In the genomic region with DNA sequence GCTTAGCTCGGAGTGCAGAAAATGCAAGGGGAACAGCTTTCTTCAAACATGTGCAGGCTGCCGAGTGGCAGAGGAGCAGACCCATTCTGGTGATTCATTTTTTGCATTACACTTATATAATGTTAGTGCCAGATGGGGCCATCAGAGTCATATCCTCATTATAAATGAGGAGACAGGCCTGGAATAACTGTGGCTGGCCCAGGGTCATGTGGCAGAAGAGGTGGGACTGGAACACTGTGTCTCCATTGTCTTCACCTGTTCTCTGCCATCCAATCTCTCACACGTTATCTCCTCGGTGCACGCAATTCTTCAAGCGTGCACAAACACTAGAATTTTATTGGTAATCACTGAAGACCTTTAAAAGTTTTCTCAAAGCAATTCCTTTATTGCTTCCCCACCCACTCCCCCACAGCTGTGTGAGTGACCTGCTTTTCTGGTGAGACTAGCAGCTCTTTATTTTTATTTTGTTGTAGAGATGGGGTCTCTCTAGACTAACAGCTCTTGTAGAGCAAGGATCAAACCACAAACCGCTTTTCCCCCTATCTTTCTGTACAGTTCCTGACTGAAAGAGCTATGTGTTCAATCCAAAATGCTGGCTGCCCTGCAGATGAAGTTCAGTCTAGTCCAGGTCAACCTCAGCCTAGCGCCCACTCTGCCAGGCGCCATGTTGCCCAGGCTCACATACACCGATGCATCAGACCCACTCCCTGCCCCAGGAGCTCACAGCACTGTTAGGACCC, we compare ENCODE assay signal across 16 cellular contexts.
DNase-seq lines count a peak whose midpoint lies in the region; FAIRE-seq and TF ChIP-seq lines count a peak whose summit lies in the region.
"Had no signal": no experiment of that assay in that cellular context is flagged by ENCODE, and none has a peak within 500 bp of the region (broad histone marks: within the 10 kb centered on the region; RNA-seq: fewer than 3 reads in every experiment).

No MANE protein-coding gene starts in this region.

- no peaks in the 10 kb centered on the region; the same call in 1 of the 2 replicates for H3K9me3 ChIP-seq in AG04450 (ENCODE audit: control insufficient read depth, insufficient read depth, low read length)
- H3K9me3 ChIP-seq in adipocyte (ENCODE audit: control insufficient read depth, low read length): no peaks in the 10 kb centered on the region
- H3K9me3 ChIP-seq in mucosa of rectum (ENCODE audit: control insufficient read depth in 2 of 2, low read length in 2 of 2): no peaks in the 10 kb centered on the region
- no peaks in the 10 kb centered on the region for H3K9me3 ChIP-seq in kidney (ENCODE audit: control insufficient read depth in 1 of 2, low read length in 2 of 2)

- CTCF ChIA-PET in AG04450 (lab: Charles Lee): interaction anchor here (1.4 to 3.3 kb wide), 5 partner anchors 9 to 121 kb away, joined by 3 to 25 read pairs (median 11); no protein-coding TSS in a partner anchor

- H3K9ac ChIP-seq in adipocyte (ENCODE audit: low read length): peak overlapping the region; percentile 58
- peak overlapping the region; percentile 47 to 66 for H3K9ac ChIP-seq in mucosa of rectum (ENCODE audit: low read depth in 1 of 2, low read length in 2 of 2)
- no peak overlapping the region for H3K9ac ChIP-seq in kidney (ENCODE audit: low read length in 2 of 2)

- no peak for TF ChIP-seq POLR2A in lower leg skin (IDR thresholded peaks at IDR 0.05)

- H3K4me1 ChIP-seq in adipocyte (ENCODE audit: control insufficient read depth, insufficient read depth, low read length) (peaks cover 30% of the 10 kb centered on the region), mucosa of rectum (ENCODE audit: control insufficient read depth in 2 of 2, insufficient read depth in 2 of 2, low read length in 2 of 2) (peaks cover 21 to 53% of the 10 kb centered on the region in 2 donors), kidney (ENCODE audit: control insufficient read depth in 1 of 2, insufficient read depth in 1 of 2, low read depth in 1 of 2, low read length in 2 of 2) (no peaks in the 10 kb centered on the region)

- H3K27ac ChIP-seq in AG04450 (ENCODE audit: low read depth, low read length) (peak overlapping the region; percentile 11), mucosa of rectum (ENCODE audit: low read depth in 2 of 2, low read length in 2 of 2) (peak overlapping the region; percentile 79 to 89), kidney (ENCODE audit: low read depth in 2 of 2, low read length in 2 of 2) (no peak overlapping the region)

- H3K27me3 ChIP-seq in AG04450 (ENCODE audit: control insufficient read depth, insufficient read depth, low read length): no peaks in the 10 kb centered on the region
- H3K27me3 ChIP-seq in adipocyte (replicated peaks; ENCODE audit: control insufficient read depth, insufficient read depth, low read length): no peaks in the 10 kb centered on the region
- no peaks in the 10 kb centered on the region for H3K27me3 ChIP-seq in mucosa of rectum (ENCODE audit: control insufficient read depth in 2 of 2, insufficient read depth in 2 of 2, low read length in 2 of 2)

- FAIRE-seq in kidney (lab: Jason Lieb, UNC): no peak
- FAIRE-seq: urothelium cell line had no signal

- no peak overlapping the region for H3K4me3 ChIP-seq in AG04450 (ENCODE audit: low read depth, low read length)
- no peak overlapping the region for H3K4me3 ChIP-seq in adipocyte (ENCODE audit: low read length)
- H3K4me3 ChIP-seq in mucosa of rectum (ENCODE audit: low read length in 2 of 2): no peak overlapping the region
- H3K4me3 ChIP-seq in lower leg skin (ENCODE audit: low read depth, poor library complexity, severe bottlenecking): no peak overlapping the region
- H3K4me3 ChIP-seq in kidney (ENCODE audit: low read length in 2 of 2): no peak overlapping the region
- H3K4me3 ChIP-seq: smooth muscle cell had no signal

- H3K36me3 ChIP-seq in adipocyte (ENCODE audit: control insufficient read depth, insufficient read depth, low read length, severe bottlenecking) (no peaks in the 10 kb centered on the region), mucosa of rectum (ENCODE audit: control insufficient read depth in 2 of 2, insufficient read depth in 2 of 2, low read length in 2 of 2) (no peaks in the 10 kb centered on the region), kidney (ENCODE audit: control insufficient read depth in 1 of 2, insufficient read depth in 2 of 2, low read length in 2 of 2) (no peaks in the 10 kb centered on the region)

- DNase-seq in AG04450 (ENCODE audit: low read depth, low spot score): no peak
- peak; percentile 36 for DNase-seq in HT1080 (ENCODE audit: low read depth)
- no peak for DNase-seq in adipocyte (ENCODE audit: low read depth)
- DNase-seq in lower leg skin (ENCODE audit: low spot score in 2 of 2): no peak
- no peak for DNase-seq in kidney
- DNase-seq in AG08396 (ENCODE audit: low spot score): no peak
- no peak for DNase-seq in stimulated activated naive CD4-positive, alpha-beta T cell (lab: John Stamatoyannopoulos, UW)
- DNase-seq: activated T-cell treated with anti-CD3 and anti-CD28 coated beads, Interleukin-2, amount 50 U/mL, for 4 hours; midbrain; NCI-H1048; NK-92 treated with Interleukin-12 subunit alpha and Interleukin-12 subunit beta, amount 100 ng/mL, for 24 hours; occipital lobe; SHP77 treated with DMSO at 0.1 percent for 48 hours had no signal

- intact Hi-C loops in lower leg skin (cut with DNase I; ENCODE audit: low total_unique reads) (no loop called here), kidney (cut with DNase I) (no loop called here)

- WGBS in lower leg skin, 2 donors: 91 to 92% methylated on average over 10 of the region's 10 CpGs

- POLR2A ChIA-PET in AG04450 (lab: Yijun Ruan, JAX): interaction anchor here (0.8 to 1.1 kb wide), 2 partner anchors 9 to 75 kb away, joined by 3 read pairs; a partner anchor contains a TSS

- TF ChIP-seq CTCF in AG04450 (IDR thresholded peaks at IDR 0.05; ENCODE audit: low read depth, low read length) (no peak), lower leg skin (IDR thresholded peaks at IDR 0.05) (no peak), kidney (IDR thresholded peaks at IDR 0.05; ENCODE audit: borderline replicate concordance, extremely low read depth, insufficient read depth) (no peak)

Comparison
In these comparisons a context has a peak if more than half of its experiments do, and no peak if none do; other contexts are left out.
1. H3K27ac ChIP-seq: peak in AG04450 (single experiment) and mucosa of rectum (2 of 2); none in kidney (0 of 2).
2. H3K9ac ChIP-seq: peak in adipocyte (single experiment) and mucosa of rectum (2 of 2); none in kidney (0 of 2).